In genomic region chr18:77052297-77052645, GRCh38 we compare ENCODE assay signal across 12 cellular contexts.
DNase-seq lines count a peak whose midpoint lies in the region; ATAC-seq and TF ChIP-seq lines count a peak whose summit lies in the region.
"Had no signal": no experiment of that assay in that cellular context is flagged by ENCODE, and none has a peak within 500 bp of the region (broad histone marks: within the 10 kb centered on the region; RNA-seq: fewer than 3 reads in every experiment).

No MANE protein-coding gene starts in this region.

- H3K36me3 ChIP-seq in transverse colon, result no peaks in the 10 kb centered on the region

- H3K4me1 ChIP-seq in transverse colon, result peaks cover 11 to 47% (median 29%) of the 10 kb centered on the region in 4 donors

- peak overlapping the region; percentile 58 for H3K27ac Mint-ChIP-seq in activated naive CD8-positive, alpha-beta T cell
- no peak overlapping the region for H3K27ac Mint-ChIP-seq in activated naive CD8-positive, alpha-beta T cell treated with anti-CD3 and anti-CD28 coated beads for 36 hours
- peak overlapping the region; percentile 88 for H3K27ac Mint-ChIP-seq in central memory CD8-positive, alpha-beta T cell (ENCODE audit: low read depth)
- H3K27ac Mint-ChIP-seq in natural killer cell treated with Interleukin-12 subunit alpha and Interleukin-12 subunit beta and Interleukin-15 and Interleukin-18, amount 100 ng/mL, for 72 hours, result peak overlapping the region; percentile 92 to 93

- ATAC-seq in central memory CD8-positive, alpha-beta T cell (replicated peaks; ENCODE audit: extremely low read depth, poor library complexity, severe bottlenecking), result no peak
- ATAC-seq in natural killer cell treated with Interleukin-12 subunit alpha and Interleukin-12 subunit beta and Interleukin-15 and Interleukin-18, amount 100 ng/mL, for 72 hours, result no peak

- peaks cover 2% of the 10 kb centered on the region for H3K36me3 Mint-ChIP-seq in activated naive CD8-positive, alpha-beta T cell
- H3K36me3 Mint-ChIP-seq in activated naive CD8-positive, alpha-beta T cell treated with anti-CD3 and anti-CD28 coated beads for 36 hours, result peaks cover 15% of the 10 kb centered on the region
- H3K36me3 Mint-ChIP-seq in central memory CD8-positive, alpha-beta T cell (ENCODE audit: insufficient read depth), result peaks cover 34% of the 10 kb centered on the region
- peaks cover under 1% of the 10 kb centered on the region for H3K36me3 Mint-ChIP-seq in natural killer cell treated with Interleukin-12 subunit alpha and Interleukin-12 subunit beta and Interleukin-15 and Interleukin-18, amount 100 ng/mL, for 72 hours

- no peak for DNase-seq in activated naive CD8-positive, alpha-beta T cell treated with anti-CD3 and anti-CD28 coated beads for 36 hours
- no peak for DNase-seq in central memory CD8-positive, alpha-beta T cell (ENCODE audit: low spot score in 2 of 2)
- DNase-seq in natural killer cell treated with Interleukin-12 subunit alpha and Interleukin-12 subunit beta and Interleukin-15 and Interleukin-18, amount 100 ng/mL, for 72 hours (ENCODE audit: low spot score), result no peak
- DNase-seq in transverse colon (no peak), SKM-1 treated with dmso at 0.1 percent for 144 hours (lab: John Stamatoyannopoulos, UW; ENCODE audit: unreplicated experiment) (no peak), cerebellar nuclear complex (lab: John Stamatoyannopoulos, UW) (no peak)
- DNase-seq in stimulated activated CD8-positive, alpha-beta memory T cell treated with anti-CD3 and anti-CD28 coated beads, Interleukin-4, amount 100 ng/mL, for 48 hours, result no peak
- DNase-seq: brain microvascular endothelial cell, kidney glomerular epithelial cell, NCI-H187 treated with DMSO at 0.1 percent for 48 hours had no signal

- no peak overlapping the region for H3K4me3 Mint-ChIP-seq in activated naive CD8-positive, alpha-beta T cell
- H3K4me3 Mint-ChIP-seq in activated naive CD8-positive, alpha-beta T cell treated with anti-CD3 and anti-CD28 coated beads for 36 hours, result no peak overlapping the region
- H3K4me3 Mint-ChIP-seq in central memory CD8-positive, alpha-beta T cell, result no peak overlapping the region
- H3K4me3 Mint-ChIP-seq in natural killer cell treated with Interleukin-12 subunit alpha and Interleukin-12 subunit beta and Interleukin-15 and Interleukin-18, amount 100 ng/mL, for 72 hours, result no peak overlapping the region

- TF ChIP-seq EP300 in transverse colon (IDR thresholded peaks at IDR 0.05; ENCODE audit: low read depth), result no peak

- H3K27ac ChIP-seq in transverse colon, result peak overlapping the region in 3 of 4 donors; percentile 30 to 83 (median 69)
- H3K27ac ChIP-seq: brain microvascular endothelial cell, KMS-11 had no signal

- H3K9me3 ChIP-seq in transverse colon, result no peaks in the 10 kb centered on the region

- in situ Hi-C loops in transverse colon (cut with MboI; ENCODE audit: low pct_ligation_motif_present in 1 of 4, low pct_unique_long_range_greater_than_20kb in 1 of 4, low sequenced_read_pairs in 3 of 4), result no loop called here

- no peak for TF ChIP-seq CTCF in transverse colon (IDR thresholded peaks at IDR 0.05)

- H3K4me3 ChIP-seq in transverse colon, result no peak overlapping the region

- 89 to 91% methylated on average over 6 to 8 of the region's 8 CpGs for WGBS in transverse colon (ENCODE audit: low coverage in 1 of 2), 2 donors

- H3K9me3 Mint-ChIP-seq in activated naive CD8-positive, alpha-beta T cell (ENCODE audit: low read depth), result no peaks in the 10 kb centered on the region
- H3K9me3 Mint-ChIP-seq in activated naive CD8-positive, alpha-beta T cell treated with anti-CD3 and anti-CD28 coated beads for 36 hours, result no peaks in the 10 kb centered on the region
- no peaks in the 10 kb centered on the region for H3K9me3 Mint-ChIP-seq in central memory CD8-positive, alpha-beta T cell
- no peaks in the 10 kb centered on the region for H3K9me3 Mint-ChIP-seq in natural killer cell treated with Interleukin-12 subunit alpha and Interleukin-12 subunit beta and Interleukin-15 and Interleukin-18, amount 100 ng/mL, for 72 hours

- no peaks in the 10 kb centered on the region for H3K27me3 ChIP-seq in transverse colon
- H3K27me3 ChIP-seq: brain microvascular endothelial cell had no signal

- H3K27me3 Mint-ChIP-seq in activated naive CD8-positive, alpha-beta T cell, result no peaks in the 10 kb centered on the region
- H3K27me3 Mint-ChIP-seq in activated naive CD8-positive, alpha-beta T cell treated with anti-CD3 and anti-CD28 coated beads for 36 hours, result no peaks in the 10 kb centered on the region
- no peaks in the 10 kb centered on the region for H3K27me3 Mint-ChIP-seq in central memory CD8-positive, alpha-beta T cell
- H3K27me3 Mint-ChIP-seq in natural killer cell treated with Interleukin-12 subunit alpha and Interleukin-12 subunit beta and Interleukin-15 and Interleukin-18, amount 100 ng/mL, for 72 hours, result no peaks in the 10 kb centered on the region

- no peak for TF ChIP-seq POLR2A in transverse colon (IDR thresholded peaks at IDR 0.05)

- intact Hi-C loops in transverse colon (cut with DNase I; ENCODE audit: low total_unique reads), result no loop called here

- H3K4me1 Mint-ChIP-seq in activated naive CD8-positive, alpha-beta T cell (ENCODE audit: low read depth), result peaks cover 60% of the 10 kb centered on the region
- peaks cover 53% of the 10 kb centered on the region for H3K4me1 Mint-ChIP-seq in activated naive CD8-positive, alpha-beta T cell treated with anti-CD3 and anti-CD28 coated beads for 36 hours
- peaks cover 66% of the 10 kb centered on the region for H3K4me1 Mint-ChIP-seq in central memory CD8-positive, alpha-beta T cell
- H3K4me1 Mint-ChIP-seq in natural killer cell treated with Interleukin-12 subunit alpha and Interleukin-12 subunit beta and Interleukin-15 and Interleukin-18, amount 100 ng/mL, for 72 hours (ENCODE audit: low read depth in 2 of 2), result peaks cover 57 to 60% of the 10 kb centered on the region in 2 donors
